Comparison of ENCODE assay signal across 25 cellular contexts in the genomic region with DNA sequence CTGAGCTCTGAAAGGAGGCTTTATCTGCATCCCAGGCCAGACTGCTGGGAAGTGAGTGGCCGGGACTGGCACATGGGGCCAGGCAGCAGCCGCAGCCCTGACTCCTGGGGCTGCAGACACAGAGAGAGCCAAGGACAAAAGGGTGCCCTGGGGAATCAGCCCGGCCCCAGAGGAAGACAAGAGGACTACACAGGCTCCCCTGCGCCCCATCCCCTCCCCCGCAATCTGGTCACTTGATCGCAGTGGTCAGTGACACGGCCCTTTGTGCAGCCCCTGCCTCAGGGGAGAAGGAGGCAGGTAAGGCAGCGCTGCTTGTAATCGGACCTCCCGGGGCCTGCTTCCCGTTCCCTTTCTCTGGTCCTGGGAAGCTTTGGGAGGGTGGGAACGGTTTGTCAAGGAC. TPM values are rescaled to one million over a fixed set of nuclear protein-coding genes. Genes with fewer than 3 reads are reported as not detected.
DNase-seq lines count a peak whose midpoint lies in the region; ATAC-seq, FAIRE-seq and TF ChIP-seq lines count a peak whose summit lies in the region.
"Had no signal": no experiment of that assay in that cellular context is flagged by ENCODE, and none has a peak within 500 bp of the region (broad histone marks: within the 10 kb centered on the region; RNA-seq: fewer than 3 reads in every experiment).

No MANE protein-coding gene starts in this region.

- no peak for TF ChIP-seq EP300 in H1 (IDR thresholded peaks at IDR 0.05; ENCODE audit: borderline replicate concordance in 1 of 2, low read depth in 2 of 2, low read length in 2 of 2)

- 43% methylated on average over 12 of the region's 12 CpGs; no CpG with 5 or more reads in 1 of the 2 experiments for WGBS in H1 (ENCODE audit: extremely low coverage in 1 of 2, insufficient coverage in 1 of 2, insufficient read length in 1 of 2, insufficient replicate concordance in 2 of 2, low coverage in 1 of 2, low lambda C conversion rate in 2 of 2, missing lambda C conversion rate in 1 of 2), 2 experiments
- no CpG with 5 or more reads among the region's 12 CpGs for WGBS in mesendoderm (ENCODE audit: extremely low coverage, insufficient coverage, low lambda C conversion rate)

- H3K36me3 ChIP-seq in GM23338 (ENCODE audit: insufficient read depth): no peaks in the 10 kb centered on the region
- H3K36me3 ChIP-seq in HUES48 (ENCODE audit: control insufficient read depth, insufficient read depth, low read length): no peaks in the 10 kb centered on the region
- H3K36me3 ChIP-seq in H1 (ENCODE audit: control insufficient read depth in 2 of 4, insufficient read depth in 4 of 4, low read length in 3 of 4): no peaks in the 10 kb centered on the region
- no peaks in the 10 kb centered on the region for H3K36me3 ChIP-seq in mesendoderm (ENCODE audit: control insufficient read depth, insufficient read depth, low read length)

- H3K4me2 ChIP-seq in GM23338 (no peak overlapping the region), H1 (ENCODE audit: insufficient read depth in 1 of 2, low read depth in 2 of 2, low read length in 2 of 2) (no peak overlapping the region; a peak in 1 of 4 replicates), mesendoderm (ENCODE audit: low read length) (no peak overlapping the region)
- H3K4me2 ChIP-seq: PC-9 had no signal

- peaks cover 4% of the 10 kb centered on the region; the same call in 1 of the 3 replicates for H3K9me3 Mint-ChIP-seq in GM23338
- H3K9me3 Mint-ChIP-seq: IgD-negative memory B cell had no signal

- H2BK120ac ChIP-seq in H1 (replicated peaks; ENCODE audit: low read depth, low read length): peak overlapping the region; percentile 12
- H2BK120ac ChIP-seq in mesendoderm (ENCODE audit: low read depth, low read length): no peak overlapping the region

- no peak overlapping the region for H3K9ac ChIP-seq in HUES48 (ENCODE audit: low read depth, low read length)
- H3K9ac ChIP-seq in H1 (replicated peaks in 1 of 4; ENCODE audit: extremely low read depth in 1 of 4, low read depth in 3 of 4, low read length in 3 of 4): no peak overlapping the region
- H3K9ac ChIP-seq in mesendoderm (ENCODE audit: low read length): no peak overlapping the region

- H3F3A ChIP-seq in GM23338 (replicated peaks; ENCODE audit: low read depth): no peaks in the 10 kb centered on the region

- H2AK5ac ChIP-seq in H1 (ENCODE audit: low read depth, low read length) (peak overlapping the region; percentile 69; the same call in 1 of the 2 replicates), mesendoderm (ENCODE audit: low read length) (no peak overlapping the region)

- no peaks in the 10 kb centered on the region for H3K23me2 ChIP-seq in H1 (ENCODE audit: low read depth, low read length)

- H3K4me1 Mint-ChIP-seq in GM23338: peaks cover 33% of the 10 kb centered on the region
- H3K4me1 Mint-ChIP-seq: CD4-positive, CD25-positive, alpha-beta regulatory T cell had no signal

- DNase-seq in GM23338 (ENCODE audit: low spot score): peak; percentile 69
- peak in 1 of 2 experiments; percentile 66 for DNase-seq in H1 (ENCODE audit: low read depth in 1 of 2, low spot score in 2 of 2)
- DNase-seq in mesendoderm: peak; percentile 22
- no peak for DNase-seq in SHP77 (lab: John Stamatoyannopoulos, UW)
- DNase-seq in NCI-H345 (lab: John Stamatoyannopoulos, UW): no peak
- no peak for DNase-seq in HUDEP-2 (lab: John Stamatoyannopoulos, UW; ENCODE audit: unreplicated experiment in 76 of 76)
- DNase-seq: CD4-positive, CD25-positive, alpha-beta regulatory T cell; DMS 273 treated with DMSO at 0.1 percent for 48 hours; DMS79 treated with DMSO at 0.1 percent for 48 hours; HCEC 1CT; Karpas-422; MV-4-11; NCI-H1105 treated with DMSO at 0.1 percent for 48 hours; NCI-H1694 treated with DMSO at 0.1 percent for 48 hours; NCI-H2081 treated with DMSO at 0.1 percent for 48 hours; NCI-H2171 treated with DMSO at 0.1 percent for 48 hours; NCI-H446; NCI-H526 treated with DMSO at 0.1 percent for 48 hours; PC-9; RPMI8226; SIG-M5 had no signal

- no peak for FAIRE-seq in H1 (lab: Jason Lieb, UNC)
- FAIRE-seq: GM12878 had no signal

- H3K56ac ChIP-seq in H1 (replicated peaks; ENCODE audit: insufficient read length, low read depth, low read length) (no peak overlapping the region), mesendoderm (ENCODE audit: low read length) (no peak overlapping the region)

- POLR2A ChIA-PET in H1 (lab: Charles Lee; ENCODE audit: partially characterized antibody): interaction anchor here (0.8 to 2.0 kb wide), 3 partner anchors 15 to 35 kb away, joined by 3 to 4 read pairs (median 3); no protein-coding TSS in a partner anchor

- H4K20me1 ChIP-seq in GM23338 (replicated peaks; ENCODE audit: insufficient read depth): no peaks in the 10 kb centered on the region
- H4K20me1 ChIP-seq in H1 (replicated peaks in 1 of 2; ENCODE audit: control insufficient read depth in 1 of 2, insufficient read depth in 2 of 2, low read length in 2 of 2): no peaks in the 10 kb centered on the region

- H3K23ac ChIP-seq in H1 (ENCODE audit: insufficient read length) (no peak overlapping the region), mesendoderm (ENCODE audit: low read length) (no peak overlapping the region)

- H3K79me2 ChIP-seq in GM23338 (replicated peaks; ENCODE audit: insufficient read depth) (no peaks in the 10 kb centered on the region), H1 (ENCODE audit: control insufficient read depth in 1 of 2, insufficient read depth in 2 of 2, low read length in 2 of 2) (no peaks in the 10 kb centered on the region), mesendoderm (ENCODE audit: control insufficient read depth, insufficient read depth, low read length) (no peaks in the 10 kb centered on the region)

- H2BK12ac ChIP-seq in H1 (ENCODE audit: low read depth, low read length): peak overlapping the region; percentile 88; the same call in 1 of the 2 replicates

- H2BK5ac ChIP-seq in H1 (ENCODE audit: low read depth, low read length) (peak overlapping the region; percentile 90; the same call in 1 of the 2 replicates), mesendoderm (ENCODE audit: low read length) (no peak overlapping the region)

- H3K27ac ChIP-seq in GM23338 (ENCODE audit: low read depth) (no peak overlapping the region), HUES48 (ENCODE audit: low read depth, low read length) (peak overlapping the region; percentile 16), H1 (ENCODE audit: low read depth, low read length) (peak overlapping the region; percentile 2; the same call in 1 of the 2 replicates), mesendoderm (ENCODE audit: low read depth, low read length) (no peak overlapping the region)
- H3K27ac ChIP-seq: PC-9 had no signal

- no peak overlapping the region for H3K14ac ChIP-seq in H1 (ENCODE audit: insufficient read length)

- peak; percentile 69 for ATAC-seq in GM23338
- no peak for ATAC-seq in HG03439 (IDR thresholded peaks at IDR 0.05; ENCODE audit: unreplicated experiment)
- ATAC-seq: GM12878 had no signal

- H3K9me2 ChIP-seq in GM23338 (ENCODE audit: insufficient read depth): no peaks in the 10 kb centered on the region

- peak overlapping the region; percentile 45 for H4K91ac ChIP-seq in H1 (replicated peaks; ENCODE audit: insufficient read length, low read length)

- H3K4me3 ChIP-seq in GM23338 (no peak overlapping the region), HUES48 (ENCODE audit: low read depth, low read length) (no peak overlapping the region), H1 (ENCODE audit: extremely low read depth in 1 of 4, insufficient read depth in 2 of 4, low read depth in 3 of 4, low read length in 4 of 4) (no peak overlapping the region), mesendoderm (ENCODE audit: low read length) (no peak overlapping the region)
- H3K4me3 ChIP-seq: GM12878, PC-9 had no signal

- no peak overlapping the region for H3K27ac Mint-ChIP-seq in GM23338
- H3K27ac Mint-ChIP-seq: CD4-positive, CD25-positive, alpha-beta regulatory T cell; IgD-negative memory B cell had no signal

- no peak; a peak in 1 of 4 replicates for TF ChIP-seq RAD21 in H1 (IDR thresholded peaks at IDR 0.05 in 1 of 2, conservative IDR thresholded peaks at IDR 0.05 in 1 of 2; ENCODE audit: low read depth in 2 of 2, low read length in 2 of 2)

- H3K27me3 ChIP-seq in GM23338 (ENCODE audit: insufficient read depth) (no peaks in the 10 kb centered on the region), HUES48 (ENCODE audit: control insufficient read depth, insufficient read depth, low read length) (no peaks in the 10 kb centered on the region; the same call in 1 of the 2 replicates), H1 (replicated peaks in 1 of 4; ENCODE audit: control insufficient read depth in 3 of 4, extremely low read depth in 1 of 4, insufficient read depth in 3 of 4, low read length in 3 of 4) (no peaks in the 10 kb centered on the region), mesendoderm (ENCODE audit: insufficient read depth, low read length, poor library complexity) (no peaks in the 10 kb centered on the region)

- H2AFZ ChIP-seq in GM23338 (peak overlapping the region; percentile 41), H1 (ENCODE audit: low read length) (peak overlapping the region; percentile 75)
- H2AFZ ChIP-seq: PC-9 had no signal

- TF ChIP-seq CTCF in GM23338 (conservative IDR thresholded peaks at IDR 0.05; ENCODE audit: low read depth in 2 of 2) (no peak), H1 (IDR thresholded peaks at IDR 0.05; ENCODE audit: control extremely low read depth in 1 of 3, insufficient read depth in 1 of 3, low read depth in 1 of 3, low read length in 3 of 3) (no peak)

- CTCF ChIA-PET in H1 (lab: Charles Lee; ENCODE audit: partially characterized antibody): interaction anchor here (0.8 kb wide), 1 partner anchor 63 kb away, joined by 3 read pairs; no protein-coding TSS in a partner anchor

- no peak overlapping the region for H3K4ac ChIP-seq in H1 (replicated peaks; ENCODE audit: insufficient read length, low read depth, low read length)
- no peak overlapping the region for H3K4ac ChIP-seq in mesendoderm (ENCODE audit: low read depth, low read length)

- no peak overlapping the region for H3K4me3 Mint-ChIP-seq in GM23338
- H3K4me3 Mint-ChIP-seq: CD4-positive, CD25-positive, alpha-beta regulatory T cell had no signal

- H3K4me1 ChIP-seq in GM23338 (ENCODE audit: insufficient read depth) (peaks cover 29% of the 10 kb centered on the region), HUES48 (ENCODE audit: control insufficient read depth, insufficient read depth, low read length) (peaks cover 20% of the 10 kb centered on the region), H1 (replicated peaks in 1 of 4; ENCODE audit: control insufficient read depth in 3 of 4, insufficient read depth in 4 of 4, low read length in 3 of 4) (peaks cover 0 to 33% (median 18%) of the 10 kb centered on the region in 4 experiments; a peak in 6 of 7 replicates), mesendoderm (ENCODE audit: control insufficient read depth, low read depth, low read length) (no peaks in the 10 kb centered on the region)

- H4K5ac ChIP-seq in H1 (ENCODE audit: insufficient read length, low read depth, low read length) (peak overlapping the region; percentile 28), mesendoderm (ENCODE audit: low read length) (no peak overlapping the region)

- H3K27me3 Mint-ChIP-seq in GM23338 (ENCODE audit: insufficient read depth, low read depth, poor library complexity): peaks cover 9% of the 10 kb centered on the region
- H3K27me3 Mint-ChIP-seq: CD4-positive, CD25-positive, alpha-beta regulatory T cell had no signal

- H3K79me1 ChIP-seq in H1 (ENCODE audit: low read depth, low read length) (no peaks in the 10 kb centered on the region), mesendoderm (ENCODE audit: low read length) (no peaks in the 10 kb centered on the region)

- no peaks in the 10 kb centered on the region; the same call in 2 of the 3 replicates for H3K36me3 Mint-ChIP-seq in GM23338 (ENCODE audit: low read depth)
- H3K36me3 Mint-ChIP-seq: CD4-positive, CD25-positive, alpha-beta regulatory T cell; IgD-negative memory B cell had no signal

- TF ChIP-seq POLR2A in H1 (IDR thresholded peaks at IDR 0.05; ENCODE audit: control extremely low read depth in 1 of 2, low read depth in 2 of 2, low read length in 2 of 2): no peak

- H3K18ac ChIP-seq in H1 (ENCODE audit: extremely low read depth, low read length) (peak overlapping the region; percentile 42; the same call in 1 of the 2 replicates), mesendoderm (ENCODE audit: low read length) (no peak overlapping the region)

- no peaks in the 10 kb centered on the region for H3K9me3 ChIP-seq in HUES48 (ENCODE audit: control insufficient read depth, insufficient read depth, low read length)
- H3K9me3 ChIP-seq in H1 (ENCODE audit: insufficient read depth in 2 of 2, low read depth in 1 of 2, low read length in 1 of 2): no peaks in the 10 kb centered on the region

- H2BK15ac ChIP-seq in H1 (ENCODE audit: low read length) (peak overlapping the region; percentile 63; the same call in 1 of the 2 replicates), mesendoderm (replicated peaks; ENCODE audit: low read depth) (no peak overlapping the region)

- H4K8ac ChIP-seq in H1 (ENCODE audit: extremely low read depth, insufficient read depth, low read length): peak overlapping the region; percentile 43
- H4K8ac ChIP-seq in mesendoderm (ENCODE audit: low read depth, low read length): no peak overlapping the region

- H2BK20ac ChIP-seq in H1 (ENCODE audit: low read length): peak overlapping the region; percentile 80

RNA-seq across cellular contexts. Expression of gene FUBP3, which starts 55.5 kb away (rescaled TPM):
- total RNA-seq in GM23338 (2014; rRNA removed; shearing (Covaris generic)): 63.4 and 74.8 TPM in 2 replicates
- 38.0 and 42.5 TPM in 2 replicates for polyA plus RNA-seq in GM23338 (2016; fragmentation: Nextera tagmentation; extraction: Ambion mirVana)
- total RNA-seq in H1 (2021; fragmentation: NEBNext Ultra II Directional; extraction: Animal tissue kit (Norgen Biotek cat#: 25700)): 70.1 and 76.4 TPM in 2 replicates
- polyA plus RNA-seq in H1 (2011; rRNA removed): 23.7 and 31.2 TPM in 2 replicates
- polyA plus RNA-seq in H1 (2011; cell fraction: cytosol; rRNA removed): 38.6 TPM
- 83.6 TPM for polyA plus RNA-seq in H1 (2011; cell fraction: nucleus; rRNA removed)
- polyA plus RNA-seq in H1 (2012, experiment 1 of 2): 56.5 to 87.8 TPM (median 61.8 TPM) in 4 replicates
- 8.9 TPM for polyA plus RNA-seq in H1 (2012, experiment 2 of 2)
- 34.5 TPM for polyA plus RNA-seq in H1 (2013, experiment 1 of 2)
- polyA plus RNA-seq in H1 (2013, experiment 2 of 2): 34.2 TPM
- 34.3 and 44.6 TPM in 2 replicates for polyA minus RNA-seq in H1 (2011; rRNA and poly(A)+ RNA removed)
- polyA minus RNA-seq in H1 (2011; cell fraction: cytosol; rRNA and poly(A)+ RNA removed): 91.9 TPM
- 43.3 TPM for polyA minus RNA-seq in H1 (2011; cell fraction: nucleus; rRNA and poly(A)+ RNA removed)
- polyA plus RNA-seq in mesendoderm (2013, experiment 1 of 2): 50.6 TPM
- polyA plus RNA-seq in mesendoderm (2013, experiment 2 of 2): 51.1 TPM

Comparison
In these comparisons a context has a peak if more than half of its experiments do, and no peak if none do; other contexts are left out.
1. DNase-seq: peak in GM23338 (single experiment) and mesendoderm (single experiment); none in SHP77 (0 of 2), NCI-H345 (single experiment) and HUDEP-2 (0 of 76).
2. H3K27ac ChIP-seq: peak in HUES48 (single experiment) and H1 (single experiment); none in GM23338 (single experiment) and mesendoderm (single experiment).